In genomic region chr3:127483902-127484591, GRCh38 we compare ENCODE assay signal across 10 cellular contexts.
DNase-seq lines count a peak whose midpoint lies in the region; ATAC-seq, FAIRE-seq and TF ChIP-seq lines count a peak whose summit lies in the region.
"Had no signal": no experiment of that assay in that cellular context is flagged by ENCODE, and none has a peak within 500 bp of the region (broad histone marks: within the 10 kb centered on the region; RNA-seq: fewer than 3 reads in every experiment).

No MANE protein-coding gene starts in this region.

- 4% methylated on average over 18 of the region's 18 CpGs for WGBS in GM12878 (ENCODE audit: insufficient coverage, insufficient replicate concordance, low lambda C conversion rate, missing lambda C conversion rate)
- WGBS in hepatocyte (ENCODE audit: low lambda C conversion rate, missing lambda C conversion rate), result 76% methylated on average over 18 of the region's 18 CpGs
- 52% methylated on average over 13 of the region's 18 CpGs for WGBS in SK-N-SH (ENCODE audit: low lambda C conversion rate)
- no CpG with 5 or more reads among the region's 18 CpGs for WGBS in trophoblast cell (ENCODE audit: extremely low coverage, insufficient coverage, insufficient read length)

- no peak overlapping the region for H4K12ac ChIP-seq in trophoblast cell (ENCODE audit: low read depth, low read length)

- no TSS peak for BruUV-seq in GM12878 (replicated peaks; lab: Mats Ljungman, UMichigan)

- H2AK5ac ChIP-seq in trophoblast cell (ENCODE audit: low read length), result no peak overlapping the region

- no peaks in the 10 kb centered on the region for H3K79me1 ChIP-seq in trophoblast cell (ENCODE audit: low read length)

- TF ChIP-seq CTCF in GM12878 (IDR thresholded peaks at IDR 0.05 in 2 of 3, conservative IDR thresholded peaks at IDR 0.05 in 1 of 3; ENCODE audit: control insufficient read depth in 2 of 3, extremely low read depth in 1 of 3, insufficient read depth in 1 of 3, low read depth in 3 of 3, low read length in 3 of 3) (no peak), hepatocyte (IDR thresholded peaks at IDR 0.05; ENCODE audit: poor library complexity) (no peak), SK-N-SH (IDR thresholded peaks at IDR 0.05) (no peak)

- no peak overlapping the region for H3K18ac ChIP-seq in trophoblast cell (ENCODE audit: low read length)

- H2BK12ac ChIP-seq in trophoblast cell (ENCODE audit: low read length), result no peak overlapping the region

- H2BK120ac ChIP-seq in trophoblast cell (ENCODE audit: insufficient read depth, low read length, poor library complexity), result no peak overlapping the region

- H3K4me1 ChIP-seq in GM12878 (ENCODE audit: control insufficient read depth, insufficient read depth, low read length) (peaks cover 23% of the 10 kb centered on the region), hepatocyte (ENCODE audit: insufficient read depth) (no peaks in the 10 kb centered on the region), SK-N-SH (ENCODE audit: control insufficient read depth in 1 of 2, insufficient read depth in 2 of 2, low read depth in 1 of 2, low read length in 1 of 2) (peaks cover 0 to 17% of the 10 kb centered on the region in 2 experiments; a peak in 1 of 4 replicates), trophoblast cell (ENCODE audit: control insufficient read depth in 1 of 2, insufficient read depth in 2 of 2, low read length in 2 of 2) (peaks cover 0 to 2% of the 10 kb centered on the region in 2 experiments)

- POLR2A ChIA-PET in GM12878 (lab: Charles Lee), result interaction anchor here (0.6 kb wide), 1 partner anchor 229 kb away, joined by 3 read pairs; no protein-coding TSS in a partner anchor
- POLR2A ChIA-PET in SK-N-SH (lab: Yijun Ruan, JAX), result no interaction called here

- ATAC-seq in HG03432 (IDR thresholded peaks at IDR 0.05; ENCODE audit: unreplicated experiment) (peak; percentile 86), GM12878 (peak; percentile 92)

- no peak overlapping the region for H2AFZ ChIP-seq in GM12878 (ENCODE audit: control insufficient read depth, low read depth, low read length)
- H2AFZ ChIP-seq in hepatocyte, result no peak overlapping the region
- H2AFZ ChIP-seq in SK-N-SH (ENCODE audit: low read depth), result no peak overlapping the region
- no peak overlapping the region for H2AFZ ChIP-seq in trophoblast cell (ENCODE audit: insufficient read depth, low read length, poor library complexity)

- DNase-seq in stimulated activated CD4-positive, alpha-beta T cell treated with anti-CD3 and anti-CD28 coated beads, Interleukin-12 subunit alpha, Interleukin-12 subunit beta, amount 100 ng/mL, for 48 hours (ENCODE audit: low read depth in 2 of 3, low spot score in 1 of 3), result peak; percentile 45 to 66 (median 47)
- no peak for DNase-seq in stimulated activated CD4-positive, alpha-beta T cell treated with anti-CD3 and anti-CD28 coated beads, Interleukin-4, amount 100 ng/mL, for 4 hours
- DNase-seq in GM12878 (ENCODE audit: low read depth, low spot score) (peak; percentile 38), ureter (ENCODE audit: low spot score) (peak; percentile 37), hepatocyte (ENCODE audit: low spot score) (no peak), SK-N-SH (no peak), trophoblast cell (no peak)

- peak; percentile 88 to 91 for TF ChIP-seq EP300 in GM12878 (IDR thresholded peaks at IDR 0.05; ENCODE audit: borderline replicate concordance in 1 of 2, control insufficient read depth in 1 of 2, low read depth in 2 of 2, low read length in 2 of 2)
- TF ChIP-seq EP300 in SK-N-SH (IDR thresholded peaks at IDR 0.05; ENCODE audit: borderline replicate concordance in 1 of 2, low read depth in 1 of 2, low read length in 1 of 2), result no peak

- TF ChIP-seq RAD21 in GM12878 (IDR thresholded peaks at IDR 0.05; ENCODE audit: insufficient read depth, low read depth, low read length), result no peak
- no peak for TF ChIP-seq RAD21 in SK-N-SH (IDR thresholded peaks at IDR 0.05; ENCODE audit: low read length)

- H3K9me3 ChIP-seq in GM12878 (replicated peaks; ENCODE audit: control insufficient read depth, insufficient read depth, low read length) (no peaks in the 10 kb centered on the region), hepatocyte (ENCODE audit: low read depth) (no peaks in the 10 kb centered on the region), SK-N-SH (no peaks in the 10 kb centered on the region), trophoblast cell (ENCODE audit: insufficient read depth, low read depth, low read length) (no peaks in the 10 kb centered on the region)

- H3K79me2 ChIP-seq in GM12878 (ENCODE audit: control insufficient read depth, insufficient read depth, low read length), result no peaks in the 10 kb centered on the region
- H3K79me2 ChIP-seq in hepatocyte, result no peaks in the 10 kb centered on the region
- H3K79me2 ChIP-seq in SK-N-SH (ENCODE audit: insufficient read depth), result no peaks in the 10 kb centered on the region
- no peaks in the 10 kb centered on the region for H3K79me2 ChIP-seq in trophoblast cell (ENCODE audit: control insufficient read depth, insufficient read depth, low read length, poor library complexity)

- no peak overlapping the region for H2BK5ac ChIP-seq in trophoblast cell (ENCODE audit: low read depth, low read length, poor library complexity)

- no peak overlapping the region for H3K9ac ChIP-seq in GM12878 (ENCODE audit: control insufficient read depth, insufficient read depth, low read length)
- H3K9ac ChIP-seq in SK-N-SH, result no peak overlapping the region
- H3K9ac ChIP-seq in trophoblast cell (ENCODE audit: low read length), result no peak overlapping the region

- FAIRE-seq in GM12878 (lab: Jason Lieb, UNC), result peak; percentile 79
- FAIRE-seq: colon had no signal

- H3K27me3 ChIP-seq in GM12878 (replicated peaks in 1 of 2; ENCODE audit: control insufficient read depth in 2 of 2, insufficient read depth in 2 of 2, low read length in 1 of 2), result no peaks in the 10 kb centered on the region; a peak in 1 of 4 replicates
- no peaks in the 10 kb centered on the region for H3K27me3 ChIP-seq in hepatocyte
- no peaks in the 10 kb centered on the region; the same call in 1 of the 2 replicates for H3K27me3 ChIP-seq in SK-N-SH (ENCODE audit: insufficient read depth)
- H3K27me3 ChIP-seq in trophoblast cell (ENCODE audit: insufficient read depth, low read length), result no peaks in the 10 kb centered on the region

- CTCF ChIA-PET in GM12878 (lab: Yijun Ruan, JAX), result interaction anchor here (0.6 to 2.2 kb wide), 3 partner anchors 10 to 804 kb away, joined by 3 to 6 read pairs (median 3); no protein-coding TSS in a partner anchor
- CTCF ChIA-PET in SK-N-SH (lab: Yijun Ruan, JAX), result interaction anchor here (0.6 to 0.7 kb wide), 2 partner anchors 28 to 64 kb away, joined by 3 read pairs; no protein-coding TSS in a partner anchor

- H3K4me3 ChIP-seq in GM12878, result no peak overlapping the region
- no peak overlapping the region for H3K4me3 ChIP-seq in hepatocyte
- H3K4me3 ChIP-seq in SK-N-SH (ENCODE audit: low read depth in 2 of 2, low read length in 1 of 2), result no peak overlapping the region
- no peak overlapping the region for H3K4me3 ChIP-seq in trophoblast cell (ENCODE audit: low read depth, low read length)

- intact Hi-C loops in GM12878 (cut with micrococcal nuclease; ENCODE audit: unreplicated experiment), result no loop called here

- no peak overlapping the region for H4K8ac ChIP-seq in trophoblast cell (ENCODE audit: low read depth, low read length)

- H3K27ac ChIP-seq in GM12878 (ENCODE audit: control insufficient read depth, insufficient read depth) (no peak overlapping the region), hepatocyte (no peak overlapping the region), SK-N-SH (ENCODE audit: low read depth in 2 of 2, low read length in 1 of 2) (no peak overlapping the region), trophoblast cell (ENCODE audit: low read depth, low read length) (no peak overlapping the region)
- H3K27ac ChIP-seq: C4-2B had no signal

- H3K36me3 ChIP-seq in GM12878 (ENCODE audit: control insufficient read depth in 2 of 2, insufficient read depth in 2 of 2, low read length in 1 of 2) (no peaks in the 10 kb centered on the region), hepatocyte (replicated peaks; ENCODE audit: insufficient read depth, low read depth) (no peaks in the 10 kb centered on the region), SK-N-SH (replicated peaks in 1 of 2; ENCODE audit: control insufficient read depth in 1 of 2, insufficient read depth in 2 of 2, low read length in 1 of 2) (no peaks in the 10 kb centered on the region), trophoblast cell (ENCODE audit: control insufficient read depth in 1 of 2, insufficient read depth in 2 of 2, low read length in 2 of 2) (no peaks in the 10 kb centered on the region)

- H3K4me2 ChIP-seq in GM12878 (ENCODE audit: control insufficient read depth, insufficient read depth) (peak overlapping the region; percentile 31), hepatocyte (no peak overlapping the region), SK-N-SH (no peak overlapping the region), trophoblast cell (ENCODE audit: low read length) (no peak overlapping the region)

- RAD21 ChIA-PET in GM12878 (lab: Charles Lee; ENCODE audit: unreplicated experiment), result no interaction called here

- in situ Hi-C loops in GM12878 (cut with MboI), result no loop called here

- H4K20me1 ChIP-seq in GM12878 (ENCODE audit: control insufficient read depth, insufficient read depth) (no peaks in the 10 kb centered on the region), hepatocyte (ENCODE audit: insufficient read depth, poor library complexity, severe bottlenecking) (no peaks in the 10 kb centered on the region), SK-N-SH (ENCODE audit: insufficient read depth) (no peaks in the 10 kb centered on the region)

- H4K91ac ChIP-seq in trophoblast cell (ENCODE audit: low read depth, low read length), result no peak overlapping the region

- TF ChIP-seq POLR2A in GM12878 (IDR thresholded peaks at IDR 0.05; ENCODE audit: low read depth, low read length), result no peak

- no peak overlapping the region for H3K4ac ChIP-seq in trophoblast cell (ENCODE audit: low read depth, low read length)

- H3K9me2 ChIP-seq in hepatocyte (replicated peaks; ENCODE audit: insufficient read depth) (no peaks in the 10 kb centered on the region), SK-N-SH (no peaks in the 10 kb centered on the region)

- SMC1A ChIA-PET in GM12878 (lab: Charles Lee; ENCODE audit: uncharacterized antibody, unreplicated experiment), result interaction anchor here (1.5 kb wide), 1 partner anchor 10 kb away, joined by 3 read pairs; no protein-coding TSS in a partner anchor

- H3K14ac ChIP-seq in trophoblast cell (ENCODE audit: low read length), result no peak overlapping the region

- no peak overlapping the region for H3K23ac ChIP-seq in trophoblast cell (ENCODE audit: low read length)

- no peaks in the 10 kb centered on the region for H3F3A ChIP-seq in SK-N-SH (replicated peaks; ENCODE audit: insufficient read depth)

TF ChIP-seq in GM12878, 131 proteins besides CTCF, POLR2A, EP300 and RAD21 (continues in another document):
- TF ChIP-seq SIX5 (IDR thresholded peaks at IDR 0.05; ENCODE audit: low read depth, low read length, severe bottlenecking) (no peak), RFX5 (IDR thresholded peaks at IDR 0.05; ENCODE audit: low read depth, low read length) (no peak)

Comparison
In these comparisons a context has a peak if more than half of its experiments do, and no peak if none do; other contexts are left out.
1. DNase-seq: peak in stimulated activated CD4-positive, alpha-beta T cell treated with anti-CD3 and anti-CD28 coated beads, Interleukin-12 subunit alpha, Interleukin-12 subunit beta, amount 100 ng/mL, for 48 hours (3 of 3), GM12878 (single experiment) and ureter (single experiment); none in stimulated activated CD4-positive, alpha-beta T cell treated with anti-CD3 and anti-CD28 coated beads, Interleukin-4, amount 100 ng/mL, for 4 hours (0 of 2), hepatocyte (single experiment), SK-N-SH (single experiment) and trophoblast cell (0 of 2).